1 cellular context compared by ENCODE assay signal in genomic region chr2:128261245-128262128, GRCh38.
TF ChIP-seq lines count a peak whose summit lies in the region.

No MANE protein-coding gene starts in this region.

TF ChIP-seq in IMR-90, 13 proteins besides CTCF, POLR2A, EP300 and RAD21:
- TF ChIP-seq RCOR1 (IDR thresholded peaks at IDR 0.05; ENCODE audit: insufficient replicate concordance, low read length) (no peak), RFX5 (IDR thresholded peaks at IDR 0.05; ENCODE audit: low read depth, low read length) (no peak), CHD1 (IDR thresholded peaks at IDR 0.05; ENCODE audit: low read depth, low read length) (no peak), BHLHE40 (IDR thresholded peaks at IDR 0.05; ENCODE audit: low read depth, low read length) (no peak), MAZ (IDR thresholded peaks at IDR 0.05; ENCODE audit: borderline replicate concordance, low read depth, low read length) (no peak), NFE2L2 (IDR thresholded peaks at IDR 0.05; ENCODE audit: low read depth, low read length) (no peak), ELK1 (IDR thresholded peaks at IDR 0.05; ENCODE audit: borderline replicate concordance, low read depth, low read length) (no peak), MAFK (IDR thresholded peaks at IDR 0.05; ENCODE audit: low read depth, low read length) (no peak), CEBPB (IDR thresholded peaks at IDR 0.05; ENCODE audit: low read depth, low read length) (no peak), FOS (IDR thresholded peaks at IDR 0.05; ENCODE audit: low read depth, low read length) (no peak), SMC3 (IDR thresholded peaks at IDR 0.05; ENCODE audit: low read depth, low read length) (no peak), USF2 (IDR thresholded peaks at IDR 0.05; ENCODE audit: low read depth, low read length) (no peak), MXI1 (IDR thresholded peaks at IDR 0.05; ENCODE audit: borderline replicate concordance, low read depth, low read length) (no peak)
